In the genomic region with DNA sequence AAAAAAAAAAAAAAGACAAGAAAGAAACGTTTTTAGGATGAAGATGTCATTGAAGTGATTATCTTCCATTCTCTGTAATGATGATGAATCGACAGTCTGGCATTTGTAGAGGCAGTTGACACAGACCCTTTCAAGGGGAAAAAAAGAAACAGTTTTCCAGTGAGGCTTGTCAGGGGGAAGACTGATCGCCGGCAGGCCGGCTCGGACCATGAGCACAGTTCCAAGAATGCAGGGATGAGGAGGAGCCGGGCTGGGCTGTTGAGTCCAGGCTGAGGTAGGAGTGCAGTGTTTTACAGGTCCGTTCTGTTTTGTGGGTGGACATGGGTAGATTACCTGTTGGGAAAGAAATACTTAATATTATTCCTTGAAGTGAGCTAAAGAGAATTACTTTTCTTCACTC, we compare ENCODE assay signal across 9 cellular contexts.
DNase-seq lines count a peak whose midpoint lies in the region; ATAC-seq and TF ChIP-seq lines count a peak whose summit lies in the region.
"Had no signal": no experiment of that assay in that cellular context is flagged by ENCODE, and none has a peak within 500 bp of the region (broad histone marks: within the 10 kb centered on the region; RNA-seq: fewer than 3 reads in every experiment).

No MANE protein-coding gene starts in this region.

- intact Hi-C loops in MCF 10A (cut with micrococcal nuclease) (loop anchor here (5.0 kb wide), 1 partner anchor 54 kb away; no protein-coding TSS in a partner anchor), left lung (cut with DNase I) (no loop called here)

- in situ Hi-C loops in GM13976 (cut with MboI; ENCODE audit: low sequenced_read_pairs, unreplicated experiment): no loop called here

- H3K4me3 ChIP-seq in HUES48 (ENCODE audit: low read depth, low read length) (no peak overlapping the region), left lung (no peak overlapping the region), suprapubic skin (peak overlapping the region; percentile 2)

- H3K4me3 Mint-ChIP-seq in MCF 10A (ENCODE audit: unreplicated experiment): peak overlapping the region; percentile 43

- peak overlapping the region; percentile 29 for H3K27ac ChIP-seq in HUES48 (ENCODE audit: low read depth, low read length)
- peak overlapping the region; percentile 75 to 92 for H3K27ac ChIP-seq in left lung
- peak overlapping the region; percentile 88 for H3K27ac ChIP-seq in suprapubic skin

- H3K9me3 ChIP-seq in HUES48 (ENCODE audit: control insufficient read depth, insufficient read depth, low read length): no peaks in the 10 kb centered on the region
- H3K9me3 ChIP-seq in left lung: no peaks in the 10 kb centered on the region
- H3K9me3 ChIP-seq in suprapubic skin: no peaks in the 10 kb centered on the region

- no peaks in the 10 kb centered on the region for H3K27me3 Mint-ChIP-seq in MCF 10A (ENCODE audit: insufficient read depth, unreplicated experiment)

- ATAC-seq in left lung: peak; percentile 56
- ATAC-seq in GM21526 (IDR thresholded peaks at IDR 0.05; ENCODE audit: low FRiP score, unreplicated experiment): no peak
- ATAC-seq in GM19324 (IDR thresholded peaks at IDR 0.05; ENCODE audit: low FRiP score, unreplicated experiment): no peak

- H3K27me3 ChIP-seq in HUES48 (ENCODE audit: control insufficient read depth, insufficient read depth, low read length): no peaks in the 10 kb centered on the region
- no peaks in the 10 kb centered on the region for H3K27me3 ChIP-seq in left lung
- H3K27me3 ChIP-seq in suprapubic skin: no peaks in the 10 kb centered on the region

- peaks cover 19% of the 10 kb centered on the region for H3K4me1 ChIP-seq in HUES48 (ENCODE audit: control insufficient read depth, insufficient read depth, low read length)
- H3K4me1 ChIP-seq in left lung: peaks cover 20 to 33% of the 10 kb centered on the region in 2 donors
- peaks cover 84% of the 10 kb centered on the region for H3K4me1 ChIP-seq in suprapubic skin

- H3K9me3 Mint-ChIP-seq in MCF 10A (ENCODE audit: unreplicated experiment): no peaks in the 10 kb centered on the region
- H3K9me3 Mint-ChIP-seq: activated T-helper 2 cell treated with anti-CD3 and anti-CD28 coated beads, Interferon-gamma antibody, Interleukin-2, Interleukin-4, amounts not matched to agents 10 μg/mL and 5 μg/mL and 100 μg/mL, durations not matched to agents 14 hours and 24 hours and 36 hours had no signal

- POLR2A ChIA-PET in MCF 10A (lab: Yijun Ruan, JAX): interaction anchor here (0.8 to 8.2 kb wide), 10 partner anchors 8 to 137 kb away, joined by 3 to 80 read pairs (median 10); no protein-coding TSS in a partner anchor

- WGBS in suprapubic skin: 23% methylated on average over 8 of the region's 8 CpGs

- peak overlapping the region; percentile 85 for H3K27ac Mint-ChIP-seq in MCF 10A (ENCODE audit: low read depth, unreplicated experiment)
- H3K27ac Mint-ChIP-seq: activated T-helper 2 cell treated with anti-CD3 and anti-CD28 coated beads, Interferon-gamma antibody, Interleukin-2, Interleukin-4, amounts not matched to agents 10 μg/mL and 5 μg/mL and 100 μg/mL, durations not matched to agents 14 hours and 24 hours and 36 hours had no signal

- TF ChIP-seq EP300 in suprapubic skin (IDR thresholded peaks at IDR 0.05): no peak

- DNase-seq in MCF 10A (ENCODE audit: unreplicated experiment): peak; percentile 51
- peak in 1 of 2 donors; percentile 59 for DNase-seq in left lung
- DNase-seq in suprapubic skin (ENCODE audit: low spot score in 2 of 2): no peak
- no peak for DNase-seq in NCI-H1048 (lab: John Stamatoyannopoulos, UW)
- no peak for DNase-seq in GM13976 (ENCODE audit: low spot score)

- BruUV-seq in MCF 10A (replicated peaks; lab: Mats Ljungman, UMichigan): no TSS peak

- CTCF ChIA-PET in MCF 10A (lab: Yijun Ruan, JAX): no interaction called here

- H3K36me3 ChIP-seq in HUES48 (ENCODE audit: control insufficient read depth, insufficient read depth, low read length): no peaks in the 10 kb centered on the region
- no peaks in the 10 kb centered on the region for H3K36me3 ChIP-seq in left lung
- H3K36me3 ChIP-seq in suprapubic skin: no peaks in the 10 kb centered on the region

- H3K4me1 Mint-ChIP-seq in MCF 10A (ENCODE audit: insufficient read depth, unreplicated experiment): peaks cover 74% of the 10 kb centered on the region

- TF ChIP-seq CTCF in MCF 10A (IDR thresholded peaks at IDR 0.05; ENCODE audit: unreplicated experiment) (no peak), left lung (IDR thresholded peaks at IDR 0.05) (no peak), suprapubic skin (IDR thresholded peaks at IDR 0.05) (no peak), GM13976 (IDR thresholded peaks at IDR 0.05; ENCODE audit: borderline replicate concordance, control extremely low read depth, extremely low read depth, insufficient read depth, missing control alignments) (no peak)

- TF ChIP-seq POLR2A in suprapubic skin (IDR thresholded peaks at IDR 0.05): no peak

- no peak overlapping the region for H3K9ac ChIP-seq in HUES48 (ENCODE audit: low read depth, low read length)

- H3K36me3 Mint-ChIP-seq in MCF 10A (ENCODE audit: insufficient read depth, unreplicated experiment): peaks cover 6% of the 10 kb centered on the region

Comparison
In these comparisons a context has a peak if more than half of its experiments do, and no peak if none do; other contexts are left out.
1. H3K27ac ChIP-seq: peak in every context shown above with its lines; median percentile 88 in suprapubic skin; 84 in left lung; 29 in HUES48.